ENCODE assay signal across 1 cellular context in the genomic region with DNA sequence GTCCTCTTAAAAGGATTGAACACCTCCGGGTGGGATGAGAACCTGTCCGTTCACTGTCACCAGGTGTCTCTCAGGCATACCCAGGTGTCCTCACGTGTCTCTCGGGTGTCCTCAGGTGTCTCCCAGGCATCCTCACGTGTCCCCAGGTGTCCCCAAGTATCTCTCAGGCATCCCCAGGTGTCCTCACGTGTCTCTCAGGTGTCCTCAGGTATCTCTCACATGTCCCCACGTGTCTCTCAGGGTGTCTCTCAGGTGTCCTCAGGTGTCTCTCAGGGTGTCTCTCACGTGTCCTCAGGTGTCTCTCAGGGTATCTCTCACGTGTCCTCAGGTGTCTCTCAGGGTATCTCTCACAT.
TF ChIP-seq lines count a peak whose summit lies in the region.

No MANE protein-coding gene starts in this region.

TF ChIP-seq in IMR-90, 13 proteins besides CTCF, POLR2A, EP300 and RAD21:
- TF ChIP-seq MAFK (IDR thresholded peaks at IDR 0.05; ENCODE audit: low read depth, low read length) = no peak
- no peak for TF ChIP-seq RFX5 (IDR thresholded peaks at IDR 0.05; ENCODE audit: low read depth, low read length)
- TF ChIP-seq SMC3 (IDR thresholded peaks at IDR 0.05; ENCODE audit: low read depth, low read length) = no peak
- TF ChIP-seq, protein P1, sequence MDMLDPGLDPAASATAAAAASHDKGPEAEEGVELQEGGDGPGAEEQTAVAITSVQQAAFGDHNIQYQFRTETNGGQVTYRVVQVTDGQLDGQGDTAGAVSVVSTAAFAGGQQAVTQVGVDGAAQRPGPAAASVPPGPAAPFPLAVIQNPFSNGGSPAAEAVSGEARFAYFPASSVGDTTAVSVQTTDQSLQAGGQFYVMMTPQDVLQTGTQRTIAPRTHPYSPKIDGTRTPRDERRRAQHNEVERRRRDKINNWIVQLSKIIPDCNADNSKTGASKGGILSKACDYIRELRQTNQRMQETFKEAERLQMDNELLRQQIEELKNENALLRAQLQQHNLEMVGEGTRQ (IDR thresholded peaks at IDR 0.05; ENCODE audit: low read depth, low read length) = no peak
- TF ChIP-seq MXI1 (IDR thresholded peaks at IDR 0.05; ENCODE audit: borderline replicate concordance, low read depth, low read length) = no peak
- TF ChIP-seq NFE2L2 (IDR thresholded peaks at IDR 0.05; ENCODE audit: low read depth, low read length) = no peak
- no peak for TF ChIP-seq CEBPB (IDR thresholded peaks at IDR 0.05; ENCODE audit: low read depth, low read length)
- TF ChIP-seq RCOR1 (IDR thresholded peaks at IDR 0.05; ENCODE audit: insufficient replicate concordance, low read length) = no peak
- TF ChIP-seq MAZ (IDR thresholded peaks at IDR 0.05; ENCODE audit: borderline replicate concordance, low read depth, low read length) = no peak
- no peak for TF ChIP-seq BHLHE40 (IDR thresholded peaks at IDR 0.05; ENCODE audit: low read depth, low read length)
- TF ChIP-seq, protein P2, sequence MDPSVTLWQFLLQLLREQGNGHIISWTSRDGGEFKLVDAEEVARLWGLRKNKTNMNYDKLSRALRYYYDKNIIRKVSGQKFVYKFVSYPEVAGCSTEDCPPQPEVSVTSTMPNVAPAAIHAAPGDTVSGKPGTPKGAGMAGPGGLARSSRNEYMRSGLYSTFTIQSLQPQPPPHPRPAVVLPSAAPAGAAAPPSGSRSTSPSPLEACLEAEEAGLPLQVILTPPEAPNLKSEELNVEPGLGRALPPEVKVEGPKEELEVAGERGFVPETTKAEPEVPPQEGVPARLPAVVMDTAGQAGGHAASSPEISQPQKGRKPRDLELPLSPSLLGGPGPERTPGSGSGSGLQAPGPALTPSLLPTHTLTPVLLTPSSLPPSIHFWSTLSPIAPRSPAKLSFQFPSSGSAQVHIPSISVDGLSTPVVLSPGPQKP (IDR thresholded peaks at IDR 0.05; ENCODE audit: borderline replicate concordance, low read depth, low read length) = no peak
- no peak for TF ChIP-seq FOS (IDR thresholded peaks at IDR 0.05; ENCODE audit: low read depth, low read length)
- TF ChIP-seq CHD1 (IDR thresholded peaks at IDR 0.05; ENCODE audit: low read depth, low read length) = no peak
